1 cellular context compared by ENCODE assay signal in genomic region chr3:194351952-194352536, GRCh38.
TF ChIP-seq lines count a peak whose summit lies in the region.

No MANE protein-coding gene starts in this region.

TF ChIP-seq in HEK293, 187 proteins besides CTCF, POLR2A, EP300 and RAD21 (continued from another document and continues in another):
- TF ChIP-seq PRDM6 (tag by site-specific recombination; IDR thresholded peaks at IDR 0.05) = no peak
- TF ChIP-seq ZNF473 (tag by site-specific recombination; IDR thresholded peaks at IDR 0.05) = peak; percentile 88
- no peak for TF ChIP-seq HIC1 (tag by site-specific recombination; IDR thresholded peaks at IDR 0.05)
- TF ChIP-seq ZNF23 (tag by site-specific recombination; IDR thresholded peaks at IDR 0.05; ENCODE audit: borderline replicate concordance) = no peak
- TF ChIP-seq ZNF280C (tag by site-specific recombination; IDR thresholded peaks at IDR 0.05) = no peak
- no peak for TF ChIP-seq ZNF501 (tag by site-specific recombination; IDR thresholded peaks at IDR 0.05)
- TF ChIP-seq ZNF488 (tag by site-specific recombination; IDR thresholded peaks at IDR 0.05) = no peak
- 0 out of 2 replicates have a peak, but pooled peaks have one; percentile 17 for TF ChIP-seq ZNF785 (tag by site-specific recombination; IDR thresholded peaks at IDR 0.05)
- TF ChIP-seq GLI2 (tag by site-specific recombination; IDR thresholded peaks at IDR 0.05; ENCODE audit: borderline replicate concordance, low read depth) = no peak
- TF ChIP-seq PRDM2 (tag by site-specific recombination; IDR thresholded peaks at IDR 0.05; ENCODE audit: borderline replicate concordance) = no peak
- no peak for TF ChIP-seq ZNF140 (tag by site-specific recombination; IDR thresholded peaks at IDR 0.05)
- no peak for TF ChIP-seq ZNF354C (tag by site-specific recombination; IDR thresholded peaks at IDR 0.05; ENCODE audit: borderline replicate concordance, low read depth)
- no peak for TF ChIP-seq KLF16 (tag by site-specific recombination; IDR thresholded peaks at IDR 0.05)
- no peak for TF ChIP-seq ZNF324 (tag by site-specific recombination; IDR thresholded peaks at IDR 0.05)
- no peak for TF ChIP-seq ZNF223 (tag by site-specific recombination; IDR thresholded peaks at IDR 0.05)
- no peak for TF ChIP-seq YY2 (tag by site-specific recombination; IDR thresholded peaks at IDR 0.05)
- no peak; the same call in 1 of the 2 replicates for TF ChIP-seq ZBTB6 (tag by site-specific recombination; IDR thresholded peaks at IDR 0.05)
- no peak for TF ChIP-seq ZFP69B (tag by site-specific recombination; IDR thresholded peaks at IDR 0.05)
- no peak for TF ChIP-seq ZNF174 (tag by site-specific recombination; IDR thresholded peaks at IDR 0.05)
- TF ChIP-seq ZFHX2 (tag by site-specific recombination; conservative IDR thresholded peaks at IDR 0.05) = peak; percentile 100
- no peak for TF ChIP-seq ZNF362 (tag by site-specific recombination; IDR thresholded peaks at IDR 0.05)
- TF ChIP-seq EGR2 (tag by site-specific recombination; IDR thresholded peaks at IDR 0.05; ENCODE audit: low read depth) = peak; percentile 99
- no peak for TF ChIP-seq ZNF544 (tag by site-specific recombination; IDR thresholded peaks at IDR 0.05)
- TF ChIP-seq INSM2 (tag by site-specific recombination; IDR thresholded peaks at IDR 0.05) = no peak
- no peak for TF ChIP-seq MEIS1 (CRISPR knock-in tag; IDR thresholded peaks at IDR 0.05; ENCODE audit: borderline replicate concordance)
- no peak for TF ChIP-seq ZXDB (tag by site-specific recombination; IDR thresholded peaks at IDR 0.05)
- no peak for TF ChIP-seq SP7 (tag by site-specific recombination; IDR thresholded peaks at IDR 0.05)
- no peak for TF ChIP-seq PRDM4 (tag by site-specific recombination; IDR thresholded peaks at IDR 0.05)
- TF ChIP-seq MYNN (tag by site-specific recombination; IDR thresholded peaks at IDR 0.05; ENCODE audit: borderline replicate concordance) = no peak
- no peak for TF ChIP-seq ZNF707 (tag by site-specific recombination; IDR thresholded peaks at IDR 0.05)
- TF ChIP-seq ZNF639 (tag by site-specific recombination; IDR thresholded peaks at IDR 0.05) = no peak
- no peak for TF ChIP-seq ZNF792 (tag by site-specific recombination; IDR thresholded peaks at IDR 0.05)
- 0 out of 2 replicates have a peak, but pooled peaks have one; percentile 39 for TF ChIP-seq ZFP3 (tag by site-specific recombination; IDR thresholded peaks at IDR 0.05; ENCODE audit: low read depth)
- TF ChIP-seq IKZF3 (tag by site-specific recombination; IDR thresholded peaks at IDR 0.05) = no peak
- no peak for TF ChIP-seq BCL11B (tag by site-specific recombination; IDR thresholded peaks at IDR 0.05; ENCODE audit: low read depth)
- TF ChIP-seq ZNF16 (tag by site-specific recombination; IDR thresholded peaks at IDR 0.05; ENCODE audit: low read depth) = no peak
- no peak for TF ChIP-seq HOXC10 (CRISPR knock-in tag; IDR thresholded peaks at IDR 0.05)
- no peak for TF ChIP-seq ZNF404 (tag by site-specific recombination; IDR thresholded peaks at IDR 0.05)
- TF ChIP-seq ZNF677 (tag by site-specific recombination; IDR thresholded peaks at IDR 0.05) = no peak
- peak; percentile 7; the same call in 1 of the 2 replicates for TF ChIP-seq ZNF133 (tag by site-specific recombination; IDR thresholded peaks at IDR 0.05)
- TF ChIP-seq ZNF211 (tag by site-specific recombination; IDR thresholded peaks at IDR 0.05; ENCODE audit: low read depth) = no peak
